Comparison of ENCODE assay signal across 8 cellular contexts in genomic region chr3:186822368-186822719, GRCh38. TPM values are rescaled to one million over a fixed set of nuclear protein-coding genes. Genes with fewer than 3 reads are reported as not detected.
"Had no signal": no experiment of that assay in that cellular context is flagged by ENCODE, and none has a peak within 500 bp of the region (broad histone marks: within the 10 kb centered on the region; RNA-seq: fewer than 3 reads in every experiment).

No MANE protein-coding gene starts in this region.

RNA-seq across cellular contexts. Expression of gene ADIPOQ, which starts 20.2 kb away (rescaled TPM):
- total RNA-seq: activated CD4-positive, alpha-beta memory T cell treated with anti-CD3 and anti-CD28 coated beads, Interleukin-2, amount 10 ng/mL, durations not matched to agents 7 days and 5 days; activated CD8-positive, alpha-beta memory T cell treated with anti-CD3 and anti-CD28 coated beads for 36 hours; activated naive CD8-positive, alpha-beta T cell treated with anti-CD3 and anti-CD28 coated beads for 36 hours; activated T-helper 17 cell treated with anti-CD3 and anti-CD28 coated beads, Interleukin-2, amount 50 U/mL, for 72 hours; bronchial epithelial cell; M059J; OCI-LY7; PC-9 had no signal
